In the genomic region with DNA sequence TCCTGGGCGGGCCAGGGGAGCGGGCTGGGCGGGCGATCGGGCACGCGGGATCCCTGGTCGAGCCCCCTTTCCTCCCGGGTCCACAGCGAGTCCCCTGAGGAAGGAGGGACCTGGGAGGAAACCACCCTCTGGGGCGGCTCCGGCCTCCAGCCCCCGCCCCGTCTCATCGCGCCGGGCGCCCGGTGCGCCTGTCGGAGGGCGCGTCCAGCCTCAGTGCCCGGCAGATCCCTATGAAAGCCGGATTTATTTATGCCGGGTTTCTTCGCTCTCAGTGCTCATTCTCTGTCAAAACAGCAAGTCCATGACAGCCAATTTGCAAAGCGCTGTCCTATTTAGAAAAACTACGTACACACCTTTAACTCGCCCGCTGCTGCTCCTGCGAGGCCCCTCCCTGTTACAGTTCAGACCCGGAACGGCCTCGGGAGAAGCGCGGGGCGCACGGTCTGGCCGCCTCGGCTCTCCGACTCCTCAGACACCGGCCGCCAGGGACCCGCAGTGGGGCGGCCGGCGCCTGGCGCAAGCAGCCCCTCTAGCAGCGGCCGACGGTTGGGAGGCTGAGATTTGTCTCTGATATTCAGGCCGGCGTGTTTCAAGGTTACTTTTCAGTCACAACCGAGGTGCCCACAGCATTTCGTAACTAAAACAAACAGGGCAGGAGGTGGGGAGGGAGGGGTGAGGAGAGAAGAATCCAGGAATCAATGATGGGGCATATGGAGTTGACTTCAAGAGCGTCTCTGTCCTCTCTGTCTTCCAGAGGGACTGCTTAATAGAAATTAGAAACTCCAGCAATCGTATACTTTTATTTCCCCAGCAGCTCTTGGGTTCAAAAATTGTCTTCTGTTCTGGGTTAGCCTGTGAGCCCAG, we compare ENCODE assay signal across 2 cellular contexts.
TF ChIP-seq lines count a peak whose summit lies in the region.

No MANE protein-coding gene starts in this region.

TF ChIP-seq in SK-N-SH, 30 proteins besides CTCF, POLR2A, EP300 and RAD21 (continued from another document):
- no peak for TF ChIP-seq YY1 (IDR thresholded peaks at IDR 0.05; ENCODE audit: low read depth)

TF ChIP-seq in SK-N-SH treated with all-trans-retinoic acid at 6 μM for 48 hours, 23 proteins besides CTCF, POLR2A, EP300 and RAD21 (continued from another document):
- TF ChIP-seq, protein P1, sequence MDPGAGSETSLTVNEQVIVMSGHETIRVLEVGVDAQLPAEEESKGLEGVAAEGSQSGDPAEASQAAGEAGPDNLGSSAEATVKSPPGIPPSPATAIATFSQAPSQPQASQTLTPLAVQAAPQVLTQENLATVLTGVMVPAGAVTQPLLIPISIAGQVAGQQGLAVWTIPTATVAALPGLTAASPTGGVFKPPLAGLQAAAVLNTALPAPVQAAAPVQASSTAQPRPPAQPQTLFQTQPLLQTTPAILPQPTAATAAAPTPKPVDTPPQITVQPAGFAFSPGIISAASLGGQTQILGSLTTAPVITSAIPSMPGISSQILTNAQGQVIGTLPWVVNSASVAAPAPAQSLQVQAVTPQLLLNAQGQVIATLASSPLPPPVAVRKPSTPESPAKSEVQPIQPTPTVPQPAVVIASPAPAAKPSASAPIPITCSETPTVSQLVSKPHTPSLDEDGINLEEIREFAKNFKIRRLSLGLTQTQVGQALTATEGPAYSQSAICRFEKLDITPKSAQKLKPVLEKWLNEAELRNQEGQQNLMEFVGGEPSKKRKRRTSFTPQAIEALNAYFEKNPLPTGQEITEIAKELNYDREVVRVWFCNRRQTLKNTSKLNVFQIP (CRISPR knock-in tag; IDR thresholded peaks at IDR 0.05; ENCODE audit: borderline replicate concordance, low read depth), result no peak
- TF ChIP-seq ZFP3 (CRISPR knock-in tag; IDR thresholded peaks at IDR 0.05) (no peak), PPARA (CRISPR knock-in tag; IDR thresholded peaks at IDR 0.05; ENCODE audit: borderline replicate concordance) (no peak), GLIS3 (CRISPR knock-in tag; IDR thresholded peaks at IDR 0.05) (no peak), ZC3H10 (CRISPR knock-in tag; IDR thresholded peaks at IDR 0.05) (no peak), ARNTL (CRISPR knock-in tag; IDR thresholded peaks at IDR 0.05; ENCODE audit: borderline replicate concordance, low read depth) (no peak)
- TF ChIP-seq, protein P2, sequence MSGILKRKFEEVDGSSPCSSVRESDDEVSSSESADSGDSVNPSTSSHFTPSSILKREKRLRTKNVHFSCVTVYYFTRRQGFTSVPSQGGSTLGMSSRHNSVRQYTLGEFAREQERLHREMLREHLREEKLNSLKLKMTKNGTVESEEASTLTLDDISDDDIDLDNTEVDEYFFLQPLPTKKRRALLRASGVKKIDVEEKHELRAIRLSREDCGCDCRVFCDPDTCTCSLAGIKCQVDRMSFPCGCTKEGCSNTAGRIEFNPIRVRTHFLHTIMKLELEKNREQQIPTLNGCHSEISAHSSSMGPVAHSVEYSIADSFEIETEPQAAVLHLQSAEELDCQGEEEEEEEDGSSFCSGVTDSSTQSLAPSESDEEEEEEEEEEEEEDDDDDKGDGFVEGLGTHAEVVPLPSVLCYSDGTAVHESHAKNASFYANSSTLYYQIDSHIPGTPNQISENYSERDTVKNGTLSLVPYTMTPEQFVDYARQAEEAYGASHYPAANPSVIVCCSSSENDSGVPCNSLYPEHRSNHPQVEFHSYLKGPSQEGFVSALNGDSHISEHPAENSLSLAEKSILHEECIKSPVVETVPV (CRISPR knock-in tag; IDR thresholded peaks at IDR 0.05), result no peak
- TF ChIP-seq, protein P3, sequence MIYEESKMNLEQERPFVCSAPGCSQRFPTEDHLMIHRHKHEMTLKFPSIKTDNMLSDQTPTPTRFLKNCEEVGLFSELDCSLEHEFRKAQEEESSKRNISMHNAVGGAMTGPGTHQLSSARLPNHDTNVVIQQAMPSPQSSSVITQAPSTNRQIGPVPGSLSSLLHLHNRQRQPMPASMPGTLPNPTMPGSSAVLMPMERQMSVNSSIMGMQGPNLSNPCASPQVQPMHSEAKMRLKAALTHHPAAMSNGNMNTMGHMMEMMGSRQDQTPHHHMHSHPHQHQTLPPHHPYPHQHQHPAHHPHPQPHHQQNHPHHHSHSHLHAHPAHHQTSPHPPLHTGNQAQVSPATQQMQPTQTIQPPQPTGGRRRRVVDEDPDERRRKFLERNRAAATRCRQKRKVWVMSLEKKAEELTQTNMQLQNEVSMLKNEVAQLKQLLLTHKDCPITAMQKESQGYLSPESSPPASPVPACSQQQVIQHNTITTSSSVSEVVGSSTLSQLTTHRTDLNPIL (CRISPR knock-in tag; IDR thresholded peaks at IDR 0.05; ENCODE audit: low read depth), result no peak
